Comparison of ENCODE assay signal across 20 cellular contexts in the genomic region with DNA sequence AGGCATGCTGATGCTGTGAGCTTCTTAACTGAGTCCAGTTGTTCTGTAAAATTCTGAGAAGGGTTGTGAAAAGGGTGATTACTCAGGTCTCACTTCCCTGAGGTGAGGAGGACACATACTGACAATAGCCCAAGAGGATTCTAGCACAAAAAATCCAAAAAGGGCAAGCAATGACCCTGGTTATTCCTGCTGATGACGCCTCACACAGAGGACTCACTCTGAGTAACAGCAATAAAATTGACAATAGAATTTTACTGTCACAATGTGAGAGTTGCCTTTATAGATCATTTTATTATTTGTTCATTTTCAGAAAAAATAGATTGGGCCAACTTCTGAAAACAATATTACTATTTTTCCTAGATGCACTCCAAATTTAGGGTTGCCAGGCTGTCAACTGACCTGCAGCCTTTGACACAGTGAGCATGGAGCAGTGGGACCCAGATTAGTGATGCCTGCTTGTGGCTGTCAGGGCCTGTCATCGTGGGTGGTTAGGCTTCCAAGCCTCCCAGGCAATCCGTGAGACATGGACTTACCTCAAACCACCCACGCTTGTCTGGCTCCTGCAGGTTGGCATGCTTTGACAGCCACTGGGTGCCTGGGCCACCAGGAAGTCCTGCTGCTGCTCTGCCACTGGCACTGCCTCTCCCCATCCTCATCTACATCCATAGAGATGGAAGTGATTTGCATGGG.
DNase-seq lines count a peak whose midpoint lies in the region; ATAC-seq, FAIRE-seq and TF ChIP-seq lines count a peak whose summit lies in the region.
"Had no signal": no experiment of that assay in that cellular context is flagged by ENCODE, and none has a peak within 500 bp of the region (broad histone marks: within the 10 kb centered on the region; RNA-seq: fewer than 3 reads in every experiment).

No MANE protein-coding gene starts in this region.

- no peaks in the 10 kb centered on the region for H3K4me1 Mint-ChIP-seq in T-cell
- H3K4me1 Mint-ChIP-seq: B cell had no signal

- 4% methylated on average over 4 of the region's 4 CpGs for WGBS in mammary epithelial cell (ENCODE audit: low coverage, missing lambda C conversion rate)

- intact Hi-C loops in mammary epithelial cell (cut with micrococcal nuclease) = loop anchor here (5.0 kb wide), 1 partner anchor 687 kb away; no protein-coding TSS in a partner anchor
- intact Hi-C loops in kidney (cut with DNase I) = no loop called here

- H3K4me3 ChIP-seq in mammary epithelial cell (replicated peaks in 1 of 3; ENCODE audit: insufficient read depth in 1 of 3, low read depth in 2 of 3, low read length in 3 of 3) (no peak overlapping the region), kidney (ENCODE audit: low read length in 2 of 2) (no peak overlapping the region)

- POLR2A ChIA-PET in T-cell (lab: Charles Lee) = no interaction called here

- H3K79me2 ChIP-seq in mammary epithelial cell (ENCODE audit: insufficient read depth, low read length) = no peaks in the 10 kb centered on the region

- in situ Hi-C loops in mammary epithelial cell (cut with MboI; ENCODE audit: low sequenced_read_pairs in 2 of 2) = no loop called here

- no peaks in the 10 kb centered on the region for H4K20me1 ChIP-seq in mammary epithelial cell (ENCODE audit: insufficient read depth, low read length)

- no peak for TF ChIP-seq CTCF in mammary epithelial cell (conservative IDR thresholded peaks at IDR 0.05 in 1 of 2, IDR thresholded peaks at IDR 0.05 in 1 of 2; ENCODE audit: extremely low read depth in 1 of 2, insufficient read depth in 1 of 2, low read depth in 1 of 2, low read length in 2 of 2)
- no peak for TF ChIP-seq CTCF in kidney (IDR thresholded peaks at IDR 0.05; ENCODE audit: borderline replicate concordance, extremely low read depth, insufficient read depth)

- no peaks in the 10 kb centered on the region for H3K36me3 ChIP-seq in mammary epithelial cell (ENCODE audit: insufficient read depth, low read length)
- no peaks in the 10 kb centered on the region for H3K36me3 ChIP-seq in kidney (ENCODE audit: control insufficient read depth in 1 of 2, insufficient read depth in 2 of 2, low read length in 2 of 2)

- peaks cover 11 to 12% of the 10 kb centered on the region in 2 donors for H3K27me3 Mint-ChIP-seq in T-cell
- H3K27me3 Mint-ChIP-seq: B cell had no signal

- H3K9ac ChIP-seq in mammary epithelial cell (ENCODE audit: insufficient read depth, low read length) (no peak overlapping the region), kidney (ENCODE audit: low read length in 2 of 2) (no peak overlapping the region)
- H3K9ac ChIP-seq: KMS-11 had no signal

- no peak overlapping the region for H3K27ac Mint-ChIP-seq in T-cell
- H3K27ac Mint-ChIP-seq: B cell had no signal

- ATAC-seq in T-cell (replicated peaks in 1 of 4) = no peak

- H3K9me3 ChIP-seq in mammary epithelial cell (replicated peaks; ENCODE audit: insufficient read depth, low read length) (no peaks in the 10 kb centered on the region), kidney (ENCODE audit: control insufficient read depth in 1 of 2, low read length in 2 of 2) (no peaks in the 10 kb centered on the region)

- H3K27ac ChIP-seq in mammary epithelial cell (ENCODE audit: insufficient read depth, low read depth, low read length) = peak overlapping the region; percentile 36
- no peak overlapping the region for H3K27ac ChIP-seq in kidney (ENCODE audit: low read depth in 2 of 2, low read length in 2 of 2)
- H3K27ac ChIP-seq: KMS-11 had no signal

- CTCF ChIA-PET in mammary epithelial cell (lab: Charles Lee; ENCODE audit: low non-redundant PET) (no interaction called here), T-cell (lab: Charles Lee) (no interaction called here)

- DNase-seq in Daoy (ENCODE audit: low read depth) (peak; percentile 64), RCC 7860 (ENCODE audit: low spot score) (peak; percentile 18), mammary epithelial cell (peak; percentile 80), kidney (peak; percentile 47), NOMO-1 treated with DMSO at 0.1 percent for 48 hours (lab: John Stamatoyannopoulos, UW; ENCODE audit: unreplicated experiment) (no peak), T-cell (no peak)
- DNase-seq in stimulated activated CD4-positive, alpha-beta T cell treated with anti-CD3 and anti-CD28 coated beads, Interleukin-4, amount 100 ng/mL, for 4 hours = no peak
- DNase-seq in stimulated activated naive CD4-positive, alpha-beta T cell treated with Interleukin-2 at 50 U/mL for 16 hours (lab: John Stamatoyannopoulos, UW) = no peak
- DNase-seq: 8988T, DMS 273 treated with DMSO at 0.1 percent for 48 hours, GF-D8, GOT3, NCI-H1417 treated with DMSO at 0.1 percent for 48 hours, NCI-H187 treated with DMSO at 0.1 percent for 48 hours, NCI-H2227 treated with DMSO at 0.1 percent for 48 hours, NCI-H510A treated with DMSO at 0.1 percent for 48 hours, NCI-H774, OCI-M1 had no signal

- H2AFZ ChIP-seq in mammary epithelial cell (ENCODE audit: low read depth, low read length) = no peak overlapping the region

- H3K4me1 ChIP-seq in mammary epithelial cell (ENCODE audit: insufficient read depth, low read length) (peaks cover 73% of the 10 kb centered on the region), kidney (ENCODE audit: control insufficient read depth in 1 of 2, insufficient read depth in 1 of 2, low read depth in 1 of 2, low read length in 2 of 2) (no peaks in the 10 kb centered on the region)

- no peaks in the 10 kb centered on the region for H3K36me3 Mint-ChIP-seq in T-cell

- no peak overlapping the region for H3K4me2 ChIP-seq in mammary epithelial cell (ENCODE audit: insufficient read depth, low read depth, low read length)
- H3K4me2 ChIP-seq: KMS-11 had no signal

- dilution Hi-C loops in mammary epithelial cell (cut with HindIII; ENCODE audit: low sequenced_read_pairs) = no loop called here

- H3K4me3 Mint-ChIP-seq in T-cell = no peak overlapping the region
- H3K4me3 Mint-ChIP-seq: B cell had no signal

- FAIRE-seq in RCC 7860 (lab: Jason Lieb, UNC) (no peak), kidney (lab: Jason Lieb, UNC) (no peak)

- no TSS peak for BruUV-seq in mammary epithelial cell (replicated peaks; lab: Mats Ljungman, UMichigan)

- no peaks in the 10 kb centered on the region for H3K9me3 Mint-ChIP-seq in T-cell

- H3K27me3 ChIP-seq in mammary epithelial cell (ENCODE audit: insufficient read depth, low read length) = no peaks in the 10 kb centered on the region

Comparison
In these comparisons a context has a peak if more than half of its experiments do, and no peak if none do; other contexts are left out.
1. DNase-seq: peak in Daoy (single experiment), RCC 7860 (single experiment), mammary epithelial cell (single experiment) and kidney (single experiment); none in stimulated activated CD4-positive, alpha-beta T cell treated with anti-CD3 and anti-CD28 coated beads, Interleukin-4, amount 100 ng/mL, for 4 hours (0 of 2), NOMO-1 treated with DMSO at 0.1 percent for 48 hours (single experiment), stimulated activated naive CD4-positive, alpha-beta T cell treated with Interleukin-2 at 50 U/mL for 16 hours (single experiment) and T-cell (0 of 34).